8 cellular contexts compared by ENCODE assay signal in genomic region chr7:82572195-82572880, GRCh38.
DNase-seq lines count a peak whose midpoint lies in the region; TF ChIP-seq lines count a peak whose summit lies in the region.

No MANE protein-coding gene starts in this region.

- no peaks in the 10 kb centered on the region for H4K20me1 ChIP-seq in SK-N-SH (ENCODE audit: insufficient read depth)

- H3K4me3 ChIP-seq in GM12864 (ENCODE audit: low read depth, low read length) (no peak overlapping the region), SK-N-SH (ENCODE audit: low read depth in 2 of 2, low read length in 1 of 2) (peak overlapping the region; percentile 18 to 27; a peak in 2 of 4 replicates), cardiac muscle cell (no peak overlapping the region), prostate gland (no peak overlapping the region)

- H3K36me3 ChIP-seq in SK-N-SH (replicated peaks in 1 of 2; ENCODE audit: control insufficient read depth in 1 of 2, insufficient read depth in 2 of 2, low read length in 1 of 2) (no peaks in the 10 kb centered on the region), cardiac muscle cell (no peaks in the 10 kb centered on the region), prostate gland (no peaks in the 10 kb centered on the region)

- H3K4me3 Mint-ChIP-seq in HFFc6, result peak overlapping the region; percentile 74
- H3K4me3 Mint-ChIP-seq in activated naive CD8-positive, alpha-beta T cell treated with anti-CD3 and anti-CD28 coated beads for 36 hours, result no peak overlapping the region

- H3K36me3 Mint-ChIP-seq in HFFc6 (ENCODE audit: low read depth), result no peaks in the 10 kb centered on the region
- no peaks in the 10 kb centered on the region for H3K36me3 Mint-ChIP-seq in activated naive CD8-positive, alpha-beta T cell treated with anti-CD3 and anti-CD28 coated beads for 36 hours

- peaks cover 13% of the 10 kb centered on the region for H3K4me1 Mint-ChIP-seq in HFFc6 (ENCODE audit: low read depth)
- peaks cover 2% of the 10 kb centered on the region for H3K4me1 Mint-ChIP-seq in activated naive CD8-positive, alpha-beta T cell treated with anti-CD3 and anti-CD28 coated beads for 36 hours

- H3K27ac ChIP-seq in SK-N-SH (ENCODE audit: low read depth in 2 of 2, low read length in 1 of 2) (peak overlapping the region in 1 of 2 experiments; percentile 25; a peak in 1 of 4 replicates), cardiac muscle cell (no peak overlapping the region), prostate gland (no peak overlapping the region)

- no peak for TF ChIP-seq POLR2A in prostate gland (IDR thresholded peaks at IDR 0.05)

- H3K27me3 ChIP-seq in SK-N-SH (ENCODE audit: insufficient read depth), result no peaks in the 10 kb centered on the region
- H3K27me3 ChIP-seq in cardiac muscle cell, result no peaks in the 10 kb centered on the region
- H3K27me3 ChIP-seq in prostate gland (replicated peaks; ENCODE audit: insufficient read depth), result no peaks in the 10 kb centered on the region

- DNase-seq in GM12864 (ENCODE audit: low read depth) (peak; percentile 25), HFFc6 (peak; percentile 79), NAMALWA (ENCODE audit: low spot score) (peak; percentile 95), SK-N-SH (peak; percentile 89), cardiac muscle cell (ENCODE audit: low read depth in 1 of 2, low spot score in 1 of 2) (peak; percentile 90 to 94), prostate gland (ENCODE audit: low spot score) (peak; percentile 86), cortex of kidney (lab: John Stamatoyannopoulos, UW) (no peak)
- DNase-seq in activated naive CD8-positive, alpha-beta T cell treated with anti-CD3 and anti-CD28 coated beads for 36 hours, result peak; percentile 66

- no peaks in the 10 kb centered on the region for H3K9me3 Mint-ChIP-seq in HFFc6
- no peaks in the 10 kb centered on the region for H3K9me3 Mint-ChIP-seq in activated naive CD8-positive, alpha-beta T cell treated with anti-CD3 and anti-CD28 coated beads for 36 hours

- no peak overlapping the region for H3K27ac Mint-ChIP-seq in HFFc6
- no peak overlapping the region for H3K27ac Mint-ChIP-seq in activated naive CD8-positive, alpha-beta T cell treated with anti-CD3 and anti-CD28 coated beads for 36 hours

- H3K27me3 Mint-ChIP-seq in HFFc6 (ENCODE audit: insufficient read depth), result peaks cover 13% of the 10 kb centered on the region; the same call in 1 of the 2 replicates
- H3K27me3 Mint-ChIP-seq in activated naive CD8-positive, alpha-beta T cell treated with anti-CD3 and anti-CD28 coated beads for 36 hours, result peaks cover 4% of the 10 kb centered on the region

- no peaks in the 10 kb centered on the region for H3F3A ChIP-seq in SK-N-SH (replicated peaks; ENCODE audit: insufficient read depth)

- POLR2A ChIA-PET in SK-N-SH (lab: Yijun Ruan, JAX), result no interaction called here

- CTCF ChIA-PET in SK-N-SH (lab: Yijun Ruan, JAX), result interaction anchor here (0.6 to 3.2 kb wide), 96 partner anchors 9 to 1090 kb away, joined by 3 to 31 read pairs (median 4); no protein-coding TSS in a partner anchor

- peak overlapping the region; percentile 53 for H3K4me2 ChIP-seq in SK-N-SH

- intact Hi-C loops in prostate gland (cut with DNase I), result loop anchor here (5.0 kb wide), 2 partner anchors 340 to 525 kb away; no protein-coding TSS in a partner anchor

- H3K9ac ChIP-seq in SK-N-SH, result no peak overlapping the region

- TF ChIP-seq EP300 in SK-N-SH (IDR thresholded peaks at IDR 0.05; ENCODE audit: borderline replicate concordance in 1 of 2, low read depth in 1 of 2, low read length in 1 of 2), result peak in 1 of 2 experiments; percentile 52; a peak in 2 of 4 replicates

- H3K9me3 ChIP-seq in SK-N-SH (no peaks in the 10 kb centered on the region), cardiac muscle cell (ENCODE audit: low read depth) (no peaks in the 10 kb centered on the region), prostate gland (no peaks in the 10 kb centered on the region)

- peak overlapping the region; percentile 78; the same call in 1 of the 2 replicates for H2AFZ ChIP-seq in SK-N-SH (ENCODE audit: low read depth)

- no peaks in the 10 kb centered on the region for H3K9me2 ChIP-seq in SK-N-SH

- peaks cover 4 to 11% of the 10 kb centered on the region in 2 experiments; a peak in 2 of 4 replicates for H3K4me1 ChIP-seq in SK-N-SH (ENCODE audit: control insufficient read depth in 1 of 2, insufficient read depth in 2 of 2, low read depth in 1 of 2, low read length in 1 of 2)
- H3K4me1 ChIP-seq in cardiac muscle cell (ENCODE audit: low read depth), result no peaks in the 10 kb centered on the region
- no peaks in the 10 kb centered on the region for H3K4me1 ChIP-seq in prostate gland (replicated peaks)

- WGBS in SK-N-SH (ENCODE audit: low lambda C conversion rate), result 4% methylated on average over 9 of the region's 9 CpGs
- 2% methylated on average over 9 of the region's 9 CpGs for WGBS in prostate gland

- TF ChIP-seq RAD21 in SK-N-SH (IDR thresholded peaks at IDR 0.05; ENCODE audit: low read length), result peak; percentile 100

- H3K79me2 ChIP-seq in SK-N-SH (ENCODE audit: insufficient read depth), result no peaks in the 10 kb centered on the region

- peak; percentile 85 for TF ChIP-seq CTCF in GM12864 (IDR thresholded peaks at IDR 0.05; ENCODE audit: low read depth, low read length, missing control alignments)
- peak; percentile 98 for TF ChIP-seq CTCF in HFFc6 (IDR thresholded peaks at IDR 0.05)
- peak; percentile 100 for TF ChIP-seq CTCF in SK-N-SH (IDR thresholded peaks at IDR 0.05)
- TF ChIP-seq CTCF in cardiac muscle cell (IDR thresholded peaks at IDR 0.05; ENCODE audit: low read depth, low read length), result peak; percentile 92
- peak; percentile 63 to 95 (median 82) for TF ChIP-seq CTCF in prostate gland (IDR thresholded peaks at IDR 0.05)

TF ChIP-seq in SK-N-SH, 30 proteins besides CTCF, POLR2A, EP300 and RAD21:
- TF ChIP-seq RFX5 (IDR thresholded peaks at IDR 0.05; ENCODE audit: low read length) (peak; percentile 61; the same call in 1 of the 2 replicates), NFIC (IDR thresholded peaks at IDR 0.05; ENCODE audit: borderline replicate concordance) (no peak), TAF1 (IDR thresholded peaks at IDR 0.05; ENCODE audit: borderline replicate concordance, low read depth, low read length) (0 out of 2 replicates have a peak, but pooled peaks have one; percentile 16), RCOR1 (IDR thresholded peaks at IDR 0.05; ENCODE audit: low read length) (0 out of 2 replicates have a peak, but pooled peaks have one; percentile 50), IRF3 (IDR thresholded peaks at IDR 0.05; ENCODE audit: low read depth, low read length) (no peak), POLR2AphosphoS5 (IDR thresholded peaks at IDR 0.05; ENCODE audit: low read depth, low read length) (no peak), USF2 (IDR thresholded peaks at IDR 0.05; ENCODE audit: borderline replicate concordance, low read depth, low read length) (no peak), TEAD4 (IDR thresholded peaks at IDR 0.05; ENCODE audit: borderline replicate concordance, insufficient read depth) (no peak), YY1 (IDR thresholded peaks at IDR 0.05; ENCODE audit: low read depth) (no peak), SMC3 (IDR thresholded peaks at IDR 0.05; ENCODE audit: low read depth, low read length) (peak; percentile 100), JUND (IDR thresholded peaks at IDR 0.05) (no peak), GABPA (IDR thresholded peaks at IDR 0.05; ENCODE audit: low read depth) (no peak), MAX (IDR thresholded peaks at IDR 0.05; ENCODE audit: low read depth) (0 out of 2 replicates have a peak, but pooled peaks have one; percentile 14), FOXM1 (IDR thresholded peaks at IDR 0.05; ENCODE audit: low read depth) (no peak), RXRA (IDR thresholded peaks at IDR 0.05; ENCODE audit: borderline replicate concordance, low read depth) (no peak), USF1 (IDR thresholded peaks at IDR 0.05; ENCODE audit: borderline replicate concordance, low read depth) (no peak), ELF1 (IDR thresholded peaks at IDR 0.05) (no peak), TCF12 (IDR thresholded peaks at IDR 0.05) (0 out of 2 replicates have a peak, but pooled peaks have one; percentile 8), NRF1 (IDR thresholded peaks at IDR 0.05; ENCODE audit: low read depth, low read length) (0 out of 2 replicates have a peak, but pooled peaks have one; percentile 37), MXI1 (IDR thresholded peaks at IDR 0.05; ENCODE audit: low read depth, low read length) (peak; percentile 53; the same call in 1 of the 2 replicates), SIN3A (IDR thresholded peaks at IDR 0.05; ENCODE audit: borderline replicate concordance, low read depth, low read length) (no peak)

Comparison
In these comparisons a context has a peak if more than half of its experiments do, and no peak if none do; other contexts are left out.
1. H3K4me3 ChIP-seq: peak in SK-N-SH (2 of 2); none in GM12864 (single experiment), cardiac muscle cell (single experiment) and prostate gland (0 of 2).
2. Peak in every context shown above with its lines, with median percentiles within 50 percentile points of each other: CTCF ChIP-seq.